Comparison of ENCODE assay signal across 16 cellular contexts in genomic region chr18:47881752-47882455, GRCh38.
A peak's percentile ranks its signal among the peaks of the same experiment; 100 is the strongest.
DNase-seq lines count a peak whose midpoint lies in the region; ATAC-seq lines count a peak whose summit lies in the region.
"Had no signal": no experiment of that assay in that cellular context is flagged by ENCODE, and none has a peak within 500 bp of the region (broad histone marks: within the 10 kb centered on the region; RNA-seq: fewer than 3 reads in every experiment).

No MANE protein-coding gene starts in this region.

- ATAC-seq in GM19395 (IDR thresholded peaks at IDR 0.05; ENCODE audit: unreplicated experiment) (no peak), HG03175 (IDR thresholded peaks at IDR 0.05; ENCODE audit: unreplicated experiment) (no peak)
- ATAC-seq: mucosa of descending colon; psoas muscle; stimulated activated naive CD8-positive, alpha-beta T cell treated with anti-CD3 and anti-CD28 coated beads, Interleukin-15, amount 100 ng/mL, for 72 hours had no signal

- peak; percentile 12 for DNase-seq in GM03348 (ENCODE audit: low spot score)
- peak; percentile 63 for DNase-seq in NCI-H226
- peak; percentile 63 for DNase-seq in fibroblast of gingiva (ENCODE audit: low read depth)
- peak; percentile 44 for DNase-seq in non-pigmented ciliary epithelial cell (ENCODE audit: low read depth)
- no peak for DNase-seq in stimulated activated CD8-positive, alpha-beta memory T cell treated with anti-CD3 and anti-CD28 coated beads, Interleukin-4, amount 100 ng/mL, for 48 hours
- no peak for DNase-seq in NCI-H345 treated with DMSO at 0.1 percent for 48 hours (lab: John Stamatoyannopoulos, UW; ENCODE audit: unreplicated experiment)
- DNase-seq: activated naive CD8-positive, alpha-beta T cell treated with anti-CD3 and anti-CD28 coated beads for 36 hours; dorsolateral prefrontal cortex; mucosa of descending colon; NCI-H146; NCI-H69; psoas muscle; SHP77 treated with DMSO at 0.1 percent for 48 hours; stimulated activated naive CD8-positive, alpha-beta T cell treated with anti-CD3 and anti-CD28 coated beads, Interleukin-15, amount 100 ng/mL, for 72 hours had no signal

Comparison
In these comparisons a context has a peak if more than half of its experiments do, and no peak if none do; other contexts are left out.
1. DNase-seq: peak in GM03348 (single experiment), NCI-H226 (single experiment), fibroblast of gingiva (single experiment) and non-pigmented ciliary epithelial cell (single experiment); none in stimulated activated CD8-positive, alpha-beta memory T cell treated with anti-CD3 and anti-CD28 coated beads, Interleukin-4, amount 100 ng/mL, for 48 hours (single experiment) and NCI-H345 treated with DMSO at 0.1 percent for 48 hours (single experiment).